In the genomic region with DNA sequence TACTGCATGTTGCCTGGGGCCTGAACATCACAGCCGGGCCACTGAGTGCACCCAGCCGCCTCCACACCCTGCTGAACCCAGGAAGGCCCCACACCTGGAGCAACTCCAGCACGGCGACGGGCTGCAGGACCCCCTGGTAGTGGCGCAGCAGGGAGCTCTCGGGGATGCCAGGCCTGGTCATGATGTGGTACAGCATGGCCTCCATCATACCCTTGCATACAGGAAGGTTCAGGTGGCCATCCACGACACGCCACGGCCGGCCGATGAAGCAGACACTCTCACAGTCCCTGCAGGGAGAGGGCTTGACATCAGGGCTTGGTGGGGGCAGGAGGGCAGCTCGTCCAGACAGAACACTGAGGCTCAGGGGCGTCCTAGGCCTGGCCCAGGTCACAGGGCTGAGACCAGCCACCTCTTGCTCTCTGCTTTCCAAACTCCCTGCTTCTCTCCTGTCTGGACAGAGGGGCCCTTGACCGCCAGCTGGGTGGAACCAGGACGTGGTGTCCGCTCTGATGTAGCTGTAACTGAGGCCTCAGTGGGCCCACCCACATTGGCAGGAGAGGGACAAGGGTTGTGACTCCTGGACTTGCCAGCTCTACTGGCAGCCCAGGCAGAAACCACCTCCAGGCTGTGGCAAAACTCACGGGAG, we compare ENCODE assay signal across 28 cellular contexts.
A peak's percentile ranks its signal among the peaks of the same experiment; 100 is the strongest.
DNase-seq lines count a peak whose midpoint lies in the region; ATAC-seq and TF ChIP-seq lines count a peak whose summit lies in the region.
"Had no signal": no experiment of that assay in that cellular context is flagged by ENCODE, and none has a peak within 500 bp of the region (broad histone marks: within the 10 kb centered on the region; RNA-seq: fewer than 3 reads in every experiment).

No MANE protein-coding gene starts in this region.

- no peak for TF ChIP-seq POLR2A in testis (IDR thresholded peaks at IDR 0.05)

- ATAC-seq in activated naive CD4-positive, alpha-beta T cell treated with anti-CD3 and anti-CD28 coated beads, Interleukin-2, amount 50 U/mL, for 72 hours: no peak
- ATAC-seq in T-helper 17 cell: no peak
- no peak for ATAC-seq in naive thymus-derived CD4-positive, alpha-beta T cell
- ATAC-seq: left ventricle myocardium superior, pancreas, right cardiac atrium had no signal

- H3K4me1 ChIP-seq in naive thymus-derived CD4-positive, alpha-beta T cell (ENCODE audit: control insufficient read depth in 2 of 2, insufficient read depth in 2 of 2, low read length in 2 of 2): peaks cover 33 to 53% of the 10 kb centered on the region in 2 donors
- H3K4me1 ChIP-seq in skeletal muscle tissue (ENCODE audit: control insufficient read depth in 3 of 3, insufficient read depth in 3 of 3, low read length in 3 of 3) (peaks cover 25 to 37% (median 33%) of the 10 kb centered on the region in 3 donors), testis (peaks cover 26% of the 10 kb centered on the region)
- H3K4me1 ChIP-seq: pancreas, transverse colon had no signal

- peak overlapping the region in 1 of 3 donors; percentile 69 for H3K9ac ChIP-seq in skeletal muscle tissue (ENCODE audit: low read depth in 1 of 3, low read length in 3 of 3)

- POLR2A ChIA-PET in naive thymus-derived CD4-positive, alpha-beta T cell (lab: Charles Lee): interaction anchor here (0.7 to 2.8 kb wide), 6 partner anchors 10 to 228 kb away, joined by 3 to 12 read pairs (median 4); no protein-coding TSS in a partner anchor
- POLR2A ChIA-PET in GM10248 (lab: Yijun Ruan, JAX): no interaction called here

- no peak overlapping the region for H3K4me3 ChIP-seq in naive thymus-derived CD4-positive, alpha-beta T cell (ENCODE audit: low read length)
- H3K4me3 ChIP-seq in skeletal muscle tissue (ENCODE audit: low read length in 3 of 3): no peak overlapping the region
- no peak overlapping the region for H3K4me3 ChIP-seq in testis
- H3K4me3 ChIP-seq: pancreas, PC-9, stomach, transverse colon had no signal

- H3K27ac ChIP-seq in naive thymus-derived CD4-positive, alpha-beta T cell (ENCODE audit: low read depth, low read length): peak overlapping the region; percentile 59
- H3K27ac ChIP-seq in skeletal muscle tissue (ENCODE audit: low read depth, low read length) (peak overlapping the region; percentile 41), testis (no peak overlapping the region)
- H3K27ac ChIP-seq: pancreas, PC-9, transverse colon had no signal

- peaks cover 0 to 58% (median 4%) of the 10 kb centered on the region in 3 experiments for H3K36me3 ChIP-seq in naive thymus-derived CD4-positive, alpha-beta T cell (ENCODE audit: control insufficient read depth in 2 of 3, insufficient read depth in 3 of 3, low read length in 3 of 3)
- H3K36me3 ChIP-seq in skeletal muscle tissue (ENCODE audit: control insufficient read depth in 3 of 3, insufficient read depth in 3 of 3, low read length in 3 of 3) (peaks cover 58 to 68% (median 67%) of the 10 kb centered on the region in 3 donors), testis (ENCODE audit: low read depth, missing control alignments) (no peaks in the 10 kb centered on the region)

- TF ChIP-seq CTCF in testis (IDR thresholded peaks at IDR 0.05) (no peak), GM10248 (IDR thresholded peaks at IDR 0.05; ENCODE audit: control extremely low read depth, extremely low read depth, low read depth, missing control alignments) (no peak), glutamatergic neuron (IDR thresholded peaks at IDR 0.05; ENCODE audit: partially characterized antibody, unreplicated experiment) (no peak)

- DNase-seq in activated naive CD4-positive, alpha-beta T cell treated with anti-CD3 and anti-CD28 coated beads, Interleukin-2, amount 50 U/mL, for 72 hours (ENCODE audit: low spot score in 2 of 2): no peak
- no peak for DNase-seq in activated naive CD4-positive, alpha-beta T cell treated with anti-CD3 and anti-CD28 coated beads, Interleukin-2, amount 50 U/mL, for 16 hours
- DNase-seq in T-helper 17 cell: no peak
- no peak for DNase-seq in naive thymus-derived CD4-positive, alpha-beta T cell
- DNase-seq in testis: no peak
- no peak for DNase-seq in GM10248 (ENCODE audit: extremely low spot score)
- DNase-seq in glutamatergic neuron: no peak
- DNase-seq: activated B cell treated with CpG ODN at 0.5 μM for 24 hours; activated CD4-positive, alpha-beta T cell treated with anti-CD3 and anti-CD28 coated beads, Interleukin-2, amount 50 U/mL, for 48 hours; activated CD8-positive, alpha-beta memory T cell treated with anti-CD3 and anti-CD28 coated beads, Interleukin-2, amount 50 U/mL, for 48 hours; DMS79; GDM1; H9; hypothalamus; left ventricle myocardium superior; midbrain; NCI-H187 treated with DMSO at 0.1 percent for 48 hours; NCI-H524 treated with DMSO at 0.1 percent for 48 hours; pancreas; stomach; SW 1271; transverse colon had no signal

- H3K27me3 ChIP-seq in naive thymus-derived CD4-positive, alpha-beta T cell (ENCODE audit: control insufficient read depth in 2 of 2, insufficient read depth in 2 of 2, low read length in 2 of 2): no peaks in the 10 kb centered on the region
- H3K27me3 ChIP-seq in skeletal muscle tissue (ENCODE audit: control insufficient read depth in 3 of 3, insufficient read depth in 3 of 3, low read length in 3 of 3) (no peaks in the 10 kb centered on the region), testis (no peaks in the 10 kb centered on the region)
- H3K27me3 ChIP-seq: pancreas, stomach, transverse colon had no signal

- CTCF ChIA-PET in naive thymus-derived CD4-positive, alpha-beta T cell (lab: Charles Lee): interaction anchor here (0.6 to 1.5 kb wide), 4 partner anchors 10 to 282 kb away, joined by 3 to 5 read pairs (median 3); no protein-coding TSS in a partner anchor
- CTCF ChIA-PET in GM10248 (lab: Yijun Ruan, JAX): interaction anchor here (0.7 to 1.6 kb wide), 7 partner anchors 95 to 308 kb away, joined by 3 to 7 read pairs (median 4); no protein-coding TSS in a partner anchor

- H3K27ac Mint-ChIP-seq in activated naive CD4-positive, alpha-beta T cell treated with anti-CD3 and anti-CD28 coated beads, Interleukin-2, amount 50 U/mL, for 72 hours: peak overlapping the region; percentile 22 to 90
- peak overlapping the region; percentile 94 for H3K27ac Mint-ChIP-seq in T-helper 17 cell
- H3K27ac Mint-ChIP-seq in naive thymus-derived CD4-positive, alpha-beta T cell: peak overlapping the region in 7 of 9 donors; percentile 2 to 94 (median 72)
- H3K27ac Mint-ChIP-seq in glutamatergic neuron (ENCODE audit: unreplicated experiment): no peak overlapping the region
- H3K27ac Mint-ChIP-seq: activated B cell treated with CpG ODN at 0.5 μM for 24 hours; activated T-helper 2 cell treated with anti-CD3 and anti-CD28 coated beads, Interferon-gamma antibody, Interleukin-2, Interleukin-4, amounts not matched to agents 10 μg/mL and 5 μg/mL and 100 μg/mL, durations not matched to agents 14 hours and 24 hours and 36 hours; B cell; H9 had no signal

- H3K4me1 Mint-ChIP-seq in T-helper 17 cell (peaks cover 31% of the 10 kb centered on the region), glutamatergic neuron (ENCODE audit: low read depth, unreplicated experiment) (no peaks in the 10 kb centered on the region)
- H3K4me1 Mint-ChIP-seq in naive thymus-derived CD4-positive, alpha-beta T cell: peaks cover 17 to 68% (median 33%) of the 10 kb centered on the region in 7 donors

- no peaks in the 10 kb centered on the region for H3K9me3 Mint-ChIP-seq in activated naive CD4-positive, alpha-beta T cell treated with anti-CD3 and anti-CD28 coated beads, Interleukin-2, amount 50 U/mL, for 72 hours
- H3K9me3 Mint-ChIP-seq in naive thymus-derived CD4-positive, alpha-beta T cell: peaks cover 0 to 2% (median 0%) of the 10 kb centered on the region in 11 donors
- peaks cover 3% of the 10 kb centered on the region for H3K9me3 Mint-ChIP-seq in glutamatergic neuron (ENCODE audit: unreplicated experiment)
- H3K9me3 Mint-ChIP-seq: activated B cell treated with CpG ODN at 0.5 μM for 24 hours; activated T-helper 2 cell treated with anti-CD3 and anti-CD28 coated beads, Interferon-gamma antibody, Interleukin-2, Interleukin-4, amounts not matched to agents 10 μg/mL and 5 μg/mL and 100 μg/mL, durations not matched to agents 14 hours and 24 hours and 36 hours; H9; nephron had no signal

- H3K4me3 Mint-ChIP-seq in T-helper 17 cell: no peak overlapping the region
- peak overlapping the region in 1 of 10 donors; percentile 75 for H3K4me3 Mint-ChIP-seq in naive thymus-derived CD4-positive, alpha-beta T cell
- no peak overlapping the region for H3K4me3 Mint-ChIP-seq in glutamatergic neuron (ENCODE audit: unreplicated experiment)
- H3K4me3 Mint-ChIP-seq: activated B cell treated with CpG ODN at 0.5 μM for 24 hours, B cell, H9, nephron had no signal

- H3K27me3 Mint-ChIP-seq in T-helper 17 cell (no peaks in the 10 kb centered on the region), glutamatergic neuron (ENCODE audit: unreplicated experiment) (no peaks in the 10 kb centered on the region)
- no peaks in the 10 kb centered on the region for H3K27me3 Mint-ChIP-seq in naive thymus-derived CD4-positive, alpha-beta T cell
- H3K27me3 Mint-ChIP-seq: activated B cell treated with CpG ODN at 0.5 μM for 24 hours, B cell had no signal

- intact Hi-C loops in naive thymus-derived CD4-positive, alpha-beta T cell (cut with micrococcal nuclease): no loop called here
- intact Hi-C loops in testis (cut with DNase I; ENCODE audit: low total_unique reads): no loop called here

- peaks cover 4 to 14% of the 10 kb centered on the region in 2 donors for H3K36me3 Mint-ChIP-seq in activated naive CD4-positive, alpha-beta T cell treated with anti-CD3 and anti-CD28 coated beads, Interleukin-2, amount 50 U/mL, for 72 hours
- H3K36me3 Mint-ChIP-seq in T-helper 17 cell (ENCODE audit: low read depth) (peaks cover 5% of the 10 kb centered on the region), glutamatergic neuron (ENCODE audit: unreplicated experiment) (no peaks in the 10 kb centered on the region)
- peaks cover 12 to 32% (median 22%) of the 10 kb centered on the region in 5 donors for H3K36me3 Mint-ChIP-seq in naive thymus-derived CD4-positive, alpha-beta T cell

- H3K9me3 ChIP-seq in T-helper 17 cell (ENCODE audit: control insufficient read depth, low read length, poor library complexity, severe bottlenecking) (no peaks in the 10 kb centered on the region), skeletal muscle tissue (ENCODE audit: control insufficient read depth in 3 of 3, low read length in 3 of 3) (no peaks in the 10 kb centered on the region), testis (no peaks in the 10 kb centered on the region)
- H3K9me3 ChIP-seq in naive thymus-derived CD4-positive, alpha-beta T cell (ENCODE audit: control insufficient read depth in 2 of 3, low read length in 3 of 3): no peaks in the 10 kb centered on the region
- H3K9me3 ChIP-seq: pancreas, stomach, transverse colon had no signal

- WGBS in testis, 2 donors: 72 to 88% methylated on average over 4 to 18 of the region's 18 CpGs

Comparison
In these comparisons a context has a peak if more than half of its experiments do, and no peak if none do; other contexts are left out.
1. H3K27ac ChIP-seq: peak in naive thymus-derived CD4-positive, alpha-beta T cell (single experiment) and skeletal muscle tissue (single experiment); none in testis (0 of 2).